ENCODE assay signal across 28 cellular contexts in the genomic region with DNA sequence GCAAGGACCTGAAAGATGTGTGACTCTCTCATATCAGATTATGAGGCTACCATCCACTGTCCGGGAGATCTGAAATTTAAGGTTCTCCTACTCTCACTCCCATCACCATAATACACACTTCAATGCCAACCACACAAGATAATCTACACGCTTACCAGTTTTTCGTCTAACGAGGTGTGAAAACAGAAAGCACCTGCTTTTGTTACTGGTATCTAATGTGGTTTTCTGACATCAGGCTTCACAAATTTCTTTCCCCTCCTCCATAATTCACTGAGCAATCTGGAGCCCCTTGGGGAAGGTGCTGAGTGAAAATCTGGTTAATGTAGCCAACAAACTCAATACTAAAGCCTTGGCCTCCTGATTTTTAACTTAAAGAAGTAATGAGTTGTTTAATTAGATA. TPM values are rescaled to one million over a fixed set of nuclear protein-coding genes. Genes with fewer than 3 reads are reported as not detected.
A peak's percentile ranks its signal among the peaks of the same experiment; 100 is the strongest.
DNase-seq lines count a peak whose midpoint lies in the region; ATAC-seq, FAIRE-seq and TF ChIP-seq lines count a peak whose summit lies in the region.
"Had no signal": no experiment of that assay in that cellular context is flagged by ENCODE, and none has a peak within 500 bp of the region (broad histone marks: within the 10 kb centered on the region; RNA-seq: fewer than 3 reads in every experiment).

No MANE protein-coding gene starts in this region.

- H3K4me1 ChIP-seq in OCI-LY3 (ENCODE audit: low read length) = peaks cover 43% of the 10 kb centered on the region
- H3K4me1 ChIP-seq: adrenal gland, SJCRH30 had no signal

- H3K27me3 Mint-ChIP-seq in activated T-helper 17 cell treated with anti-CD3 and anti-CD28 coated beads, Interleukin-2, amount 50 U/mL, for 72 hours = no peaks in the 10 kb centered on the region

- peak overlapping the region; percentile 74 for H2AFZ ChIP-seq in OCI-LY3 (ENCODE audit: low read depth, low read length)

- H3K36me3 Mint-ChIP-seq in activated T-helper 17 cell treated with anti-CD3 and anti-CD28 coated beads, Interleukin-2, amount 50 U/mL, for 72 hours (ENCODE audit: low read depth) = no peaks in the 10 kb centered on the region

- peak overlapping the region; percentile 11; the same call in 1 of the 2 replicates for H3K9ac ChIP-seq in OCI-LY3 (ENCODE audit: low read length)

- H4K20me1 ChIP-seq in OCI-LY3 (ENCODE audit: insufficient read depth, low read length) = no peaks in the 10 kb centered on the region

- no peaks in the 10 kb centered on the region for H3K79me2 ChIP-seq in OCI-LY3 (ENCODE audit: low read length)

- no peaks in the 10 kb centered on the region for H3K27me3 ChIP-seq in OCI-LY3 (ENCODE audit: low read depth, low read length)
- H3K27me3 ChIP-seq: adrenal gland, ovary, SJCRH30 had no signal

- H3K27ac Mint-ChIP-seq in activated T-helper 17 cell treated with anti-CD3 and anti-CD28 coated beads, Interleukin-2, amount 50 U/mL, for 72 hours = no peak overlapping the region

- peak; percentile 72 for DNase-seq in DMS 273 (lab: John Stamatoyannopoulos, UW; ENCODE audit: unreplicated experiment)
- DNase-seq in DMS 273 treated with DMSO at 0.1 percent for 48 hours (lab: John Stamatoyannopoulos, UW) = no peak
- DNase-seq in GM18507 (ENCODE audit: extremely low spot score, insufficient read length, low read depth) = no peak
- no peak for DNase-seq in SKM-1 treated with dmso at 0.1 percent for 144 hours (lab: John Stamatoyannopoulos, UW; ENCODE audit: unreplicated experiment)
- DNase-seq in superior temporal gyrus (ENCODE audit: extremely low spot score) = no peak
- DNase-seq: activated CD8-positive, alpha-beta memory T cell treated with anti-CD3 and anti-CD28 coated beads for 24 hours; activated T-cell treated with anti-CD3 and anti-CD28 coated beads for 4 hours; adrenal gland; Caco-2; central memory CD4-positive, alpha-beta T cell; DMS79; erythroblast; GDM1; mesenchymal stem cell; NCI-H1436 treated with DMSO at 0.1 percent for 48 hours; NCI-H2081 treated with DMSO at 0.1 percent for 48 hours; ovary; RPMI8226; SJCRH30; stimulated activated CD4-positive, alpha-beta T cell treated with anti-CD3 and anti-CD28 coated beads, Interleukin-4, amount 100 ng/mL, for 4 hours; T-helper 9 cell had no signal

- H3K9me3 Mint-ChIP-seq in activated T-helper 17 cell treated with anti-CD3 and anti-CD28 coated beads, Interleukin-2, amount 50 U/mL, for 72 hours = no peaks in the 10 kb centered on the region
- H3K9me3 Mint-ChIP-seq: neural crest cell had no signal

- no peak for TF ChIP-seq CTCF in OCI-LY3 (IDR thresholded peaks at IDR 0.05; ENCODE audit: low read depth, low read length)

- peak; percentile 50 for ATAC-seq in HG02642 (IDR thresholded peaks at IDR 0.05; ENCODE audit: poor library complexity, unreplicated experiment)
- no peak for ATAC-seq in activated T-helper 17 cell treated with anti-CD3 and anti-CD28 coated beads, Interleukin-2, amount 50 U/mL, for 72 hours (replicated peaks)
- ATAC-seq: left lobe of liver had no signal

- no peaks in the 10 kb centered on the region for H3K36me3 ChIP-seq in OCI-LY3 (replicated peaks; ENCODE audit: low read depth, low read length)
- H3K36me3 ChIP-seq: adrenal gland, ovary, SJCRH30 had no signal

- H3K4me3 Mint-ChIP-seq in activated T-helper 17 cell treated with anti-CD3 and anti-CD28 coated beads, Interleukin-2, amount 50 U/mL, for 72 hours = no peak overlapping the region
- H3K4me3 Mint-ChIP-seq: neural crest cell had no signal

- H3K4me3 ChIP-seq in OCI-LY3 (ENCODE audit: low read length) = peak overlapping the region; percentile 4; the same call in 1 of the 2 replicates
- H3K4me3 ChIP-seq: adrenal gland, ovary, SJCRH30 had no signal

- no peaks in the 10 kb centered on the region for H3K9me3 ChIP-seq in OCI-LY3 (ENCODE audit: insufficient read depth, low read length)
- H3K9me3 ChIP-seq: adrenal gland, Caco-2, ovary, SJCRH30 had no signal

- peak overlapping the region; percentile 48 for H3K4me2 ChIP-seq in OCI-LY3 (ENCODE audit: low read length)

- peak; percentile 36 for FAIRE-seq in GM18507 (lab: Jason Lieb, UNC)
- FAIRE-seq: islet of Langerhans had no signal

- no peaks in the 10 kb centered on the region for H3K4me1 Mint-ChIP-seq in activated T-helper 17 cell treated with anti-CD3 and anti-CD28 coated beads, Interleukin-2, amount 50 U/mL, for 72 hours

- peak overlapping the region; percentile 46 for H3K27ac ChIP-seq in OCI-LY3 (ENCODE audit: low read length)
- H3K27ac ChIP-seq: 22Rv1, adrenal gland, ovary, SJCRH30 had no signal

RNA-seq across cellular contexts. Expression of a gene that starts 10.1 kb away (rescaled TPM):
- total RNA-seq in activated T-helper 17 cell treated with anti-CD3 and anti-CD28 coated beads, Interleukin-2, amount 50 U/mL, for 72 hours = 10 to 100 TPM; 14.7 to 15.3 TPM
